ENCODE assay signal across 24 cellular contexts in the genomic region with DNA sequence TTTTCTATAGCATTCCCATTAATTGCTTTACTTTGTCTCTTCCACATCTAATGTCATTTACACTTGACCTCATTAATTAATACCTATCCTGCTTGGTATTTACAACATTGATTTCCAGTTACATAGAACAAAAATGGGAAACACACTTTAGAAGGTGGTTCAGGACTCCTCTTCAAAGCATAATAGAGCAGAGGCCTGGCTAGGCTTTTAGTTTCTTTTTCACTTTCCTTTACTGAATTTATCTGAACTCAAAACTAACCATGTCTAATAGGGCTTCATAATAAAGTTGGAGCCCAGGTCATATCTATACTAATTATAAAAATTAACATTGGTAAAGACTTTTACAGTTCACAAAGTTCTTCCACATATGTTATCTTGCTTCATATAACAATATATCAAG.
"Had no signal": no experiment of that assay in that cellular context is flagged by ENCODE, and none has a peak within 500 bp of the region (broad histone marks: within the 10 kb centered on the region; RNA-seq: fewer than 3 reads in every experiment).

No MANE protein-coding gene starts in this region.

- H3K4me3 ChIP-seq: SJSA1 had no signal

- H3K36me3 ChIP-seq: SJSA1 had no signal

- DNase-seq: activated CD4-positive, alpha-beta T cell treated with anti-CD3 and anti-CD28 coated beads for 4 hours; activated CD8-positive, alpha-beta memory T cell treated with anti-CD3 and anti-CD28 coated beads, Interleukin-2, amount 50 U/mL, for 4 hours; activated CD8-positive, alpha-beta T cell treated with anti-CD3 and anti-CD28 coated beads for 36 hours; activated gamma-delta T cell treated with Interleukin-2 at 50 U/mL for 16 hours; activated naive CD4-positive, alpha-beta T cell treated with anti-CD3 and anti-CD28 coated beads, Interleukin-2, amount 10 ng/mL, durations not matched to agents 7 days and 5 days; activated naive CD8-positive, alpha-beta T cell treated with anti-CD3 and anti-CD28 coated beads for 36 hours; activated T-cell treated with anti-CD3 and anti-CD28 coated beads, Interleukin-2, amount 50 U/mL, for 72 hours; cerebellar nuclear complex; Karpas-422; MV-4-11; NCI-H1092 treated with DMSO at 0.1 percent for 48 hours; NCI-H1417 treated with DMSO at 0.1 percent for 48 hours; NCI-H1694; NCI-H2029; NCI-H2107; NCI-H2171 treated with DMSO at 0.1 percent for 48 hours; NCI-H345; NCI-H510A treated with DMSO at 0.1 percent for 48 hours; NCI-H69; PC-3; SHP77 had no signal

- ATAC-seq: activated CD4-positive, CD25-positive, alpha-beta regulatory T cell treated with anti-CD3 and anti-CD28 coated beads, Interleukin-2, amount 50 U/mL, for 24 hours; activated CD8-positive, alpha-beta T cell treated with anti-CD3 and anti-CD28 coated beads for 36 hours; activated T-cell treated with anti-CD3 and anti-CD28 coated beads, Interleukin-2, amount 50 U/mL, for 72 hours; PC-3; SK-N-SH treated with all-trans-retinoic acid at 6 μM for 48 hours had no signal

- H3K27ac ChIP-seq: SJSA1 had no signal

- H3K9me3 ChIP-seq: SJSA1 had no signal

- H3K27me3 ChIP-seq: SJSA1 had no signal
